ENCODE assay signal across 1 cellular context in the genomic region with DNA sequence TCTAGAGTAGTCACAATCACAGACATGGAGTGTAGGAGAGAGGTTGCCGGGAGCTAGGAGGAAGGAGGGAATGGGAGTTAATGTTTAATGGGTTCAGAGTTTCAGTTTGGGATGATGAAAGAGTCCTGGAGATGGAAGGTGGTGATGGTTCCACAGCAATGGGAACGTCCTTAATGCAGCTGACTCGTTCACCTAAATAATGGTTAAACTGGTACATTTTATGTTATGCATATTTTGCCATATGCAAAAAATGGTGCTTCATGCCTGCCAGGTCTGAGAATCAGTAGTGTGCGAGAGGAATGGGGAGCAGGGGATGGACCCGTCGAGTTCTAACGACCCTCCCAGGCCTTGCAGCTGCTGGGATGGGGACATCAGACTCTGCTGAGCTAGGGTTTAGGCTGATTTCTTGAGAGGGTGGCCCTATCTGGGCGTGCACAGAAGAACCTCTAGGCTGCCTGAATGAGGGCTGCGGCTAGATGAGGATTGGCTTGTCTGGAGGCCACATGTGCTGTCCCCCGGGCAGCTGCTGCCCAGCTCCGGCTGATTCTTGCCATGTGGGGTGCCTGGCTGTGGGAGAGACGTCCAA.
TF ChIP-seq lines count a peak whose summit lies in the region.

No MANE protein-coding gene starts in this region.

TF ChIP-seq in HepG2, 621 proteins besides CTCF, POLR2A, EP300 and RAD21 (continued from another document and continues in another):
- TF ChIP-seq, protein P1, sequence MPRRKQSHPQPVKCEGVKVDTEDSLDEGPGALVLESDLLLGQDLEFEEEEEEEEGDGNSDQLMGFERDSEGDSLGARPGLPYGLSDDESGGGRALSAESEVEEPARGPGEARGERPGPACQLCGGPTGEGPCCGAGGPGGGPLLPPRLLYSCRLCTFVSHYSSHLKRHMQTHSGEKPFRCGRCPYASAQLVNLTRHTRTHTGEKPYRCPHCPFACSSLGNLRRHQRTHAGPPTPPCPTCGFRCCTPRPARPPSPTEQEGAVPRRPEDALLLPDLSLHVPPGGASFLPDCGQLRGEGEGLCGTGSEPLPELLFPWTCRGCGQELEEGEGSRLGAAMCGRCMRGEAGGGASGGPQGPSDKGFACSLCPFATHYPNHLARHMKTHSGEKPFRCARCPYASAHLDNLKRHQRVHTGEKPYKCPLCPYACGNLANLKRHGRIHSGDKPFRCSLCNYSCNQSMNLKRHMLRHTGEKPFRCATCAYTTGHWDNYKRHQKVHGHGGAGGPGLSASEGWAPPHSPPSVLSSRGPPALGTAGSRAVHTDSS (CRISPR knock-in tag; conservative IDR thresholded peaks at IDR 0.05), result no peak
- TF ChIP-seq ZFP41 (CRISPR knock-in tag; IDR thresholded peaks at IDR 0.05; ENCODE audit: borderline replicate concordance) (no peak), ZNF30 (CRISPR knock-in tag; IDR thresholded peaks at IDR 0.05) (no peak), SALL1 (CRISPR knock-in tag; IDR thresholded peaks at IDR 0.05) (peak; percentile 19; the same call in 1 of the 2 replicates), U2AF2 (IDR thresholded peaks at IDR 0.05; ENCODE audit: low read depth, low read length) (no peak), KLF11 (CRISPR knock-in tag; IDR thresholded peaks at IDR 0.05) (no peak; the same call in 1 of the 2 replicates), ZNF274 (CRISPR knock-in tag; IDR thresholded peaks at IDR 0.05) (peak; percentile 76; the same call in 1 of the 2 replicates), ZNF644 (CRISPR knock-in tag; IDR thresholded peaks at IDR 0.05; ENCODE audit: low read depth) (0 out of 2 replicates have a peak, but pooled peaks have one; percentile 17), U2AF1 (optimal IDR thresholded peaks at IDR 0.05; ENCODE audit: low read depth, low read length) (no peak), ZNF501 (CRISPR knock-in tag; IDR thresholded peaks at IDR 0.05) (no peak), ZNF317 (CRISPR knock-in tag; IDR thresholded peaks at IDR 0.05) (peak; percentile 98), ZNF367 (CRISPR knock-in tag; IDR thresholded peaks at IDR 0.05; ENCODE audit: borderline replicate concordance) (no peak), POLR2AphosphoS5 (IDR thresholded peaks at IDR 0.05; ENCODE audit: low read depth, low read length) (peak; percentile 48; the same call in 1 of the 2 replicates), PTBP1 (IDR thresholded peaks at IDR 0.05; ENCODE audit: low read depth, low read length, poor library complexity, severe bottlenecking) (no peak), KDM5A (IDR thresholded peaks at IDR 0.05; ENCODE audit: borderline replicate concordance, low read length) (no peak), NFKB2 (CRISPR knock-in tag; IDR thresholded peaks at IDR 0.05; ENCODE audit: borderline replicate concordance) (peak; percentile 59; the same call in 1 of the 2 replicates), ZNF333 (CRISPR knock-in tag; IDR thresholded peaks at IDR 0.05; ENCODE audit: borderline replicate concordance) (no peak), ZNF326 (CRISPR knock-in tag; IDR thresholded peaks at IDR 0.05; ENCODE audit: borderline replicate concordance) (no peak), BORCS8-MEF2B (CRISPR knock-in tag; IDR thresholded peaks at IDR 0.05) (no peak), CEBPB (IDR thresholded peaks at IDR 0.05; ENCODE audit: borderline replicate concordance, low read depth, low read length) (peak; percentile 62; the same call in 1 of the 2 replicates), ZNF383 (CRISPR knock-in tag; IDR thresholded peaks at IDR 0.05; ENCODE audit: borderline replicate concordance) (no peak), SPEN (CRISPR knock-in tag; IDR thresholded peaks at IDR 0.05; ENCODE audit: low read depth) (peak; percentile 29; the same call in 1 of the 2 replicates), ZFX (CRISPR knock-in tag; IDR thresholded peaks at IDR 0.05; ENCODE audit: low read depth) (0 out of 2 replicates have a peak, but pooled peaks have one; percentile 33), FOXA3 (CRISPR knock-in tag; IDR thresholded peaks at IDR 0.05) (no peak; the same call in 1 of the 2 replicates), ZNF510 (CRISPR knock-in tag; IDR thresholded peaks at IDR 0.05; ENCODE audit: low read depth) (0 out of 2 replicates have a peak, but pooled peaks have one; percentile 45), MEF2D (CRISPR knock-in tag; IDR thresholded peaks at IDR 0.05) (0 out of 2 replicates have a peak, but pooled peaks have one; percentile 45), GABPA (IDR thresholded peaks at IDR 0.05; ENCODE audit: low read depth, low read length) (no peak), GABPA (CRISPR knock-in tag; IDR thresholded peaks at IDR 0.05; ENCODE audit: low read depth) (no peak), FIP1L1 (IDR thresholded peaks at IDR 0.05; ENCODE audit: borderline replicate concordance, insufficient read depth, low read depth, low read length) (no peak), FOXK1 (CRISPR knock-in tag; IDR thresholded peaks at IDR 0.05; ENCODE audit: borderline replicate concordance, low read depth) (no peak), ZSCAN25 (CRISPR knock-in tag; IDR thresholded peaks at IDR 0.05) (0 out of 2 replicates have a peak, but pooled peaks have one; percentile 39), HDAC6 (IDR thresholded peaks at IDR 0.05; ENCODE audit: low read depth, low read length) (no peak), NFIB (CRISPR knock-in tag; IDR thresholded peaks at IDR 0.05; ENCODE audit: borderline replicate concordance) (no peak), ZNF777 (CRISPR knock-in tag; IDR thresholded peaks at IDR 0.05) (0 out of 2 replicates have a peak, but pooled peaks have one; percentile 35), ZNF430 (CRISPR knock-in tag; IDR thresholded peaks at IDR 0.05) (no peak), HNF4A (CRISPR knock-in tag; IDR thresholded peaks at IDR 0.05) (no peak; the same call in 1 of the 2 replicates), NR2C2 (CRISPR knock-in tag; IDR thresholded peaks at IDR 0.05; ENCODE audit: borderline replicate concordance) (0 out of 2 replicates have a peak, but pooled peaks have one; percentile 9), SIN3B (IDR thresholded peaks at IDR 0.05; ENCODE audit: low read length) (no peak), ZNF883 (CRISPR knock-in tag; IDR thresholded peaks at IDR 0.05; ENCODE audit: not compliant biosample characterization) (peak; percentile 53), ZNF296 (CRISPR knock-in tag; conservative IDR thresholded peaks at IDR 0.05) (no peak), BRD4 (CRISPR knock-in tag; IDR thresholded peaks at IDR 0.05) (0 out of 2 replicates have a peak, but pooled peaks have one; percentile 20)
- TF ChIP-seq, protein P2, sequence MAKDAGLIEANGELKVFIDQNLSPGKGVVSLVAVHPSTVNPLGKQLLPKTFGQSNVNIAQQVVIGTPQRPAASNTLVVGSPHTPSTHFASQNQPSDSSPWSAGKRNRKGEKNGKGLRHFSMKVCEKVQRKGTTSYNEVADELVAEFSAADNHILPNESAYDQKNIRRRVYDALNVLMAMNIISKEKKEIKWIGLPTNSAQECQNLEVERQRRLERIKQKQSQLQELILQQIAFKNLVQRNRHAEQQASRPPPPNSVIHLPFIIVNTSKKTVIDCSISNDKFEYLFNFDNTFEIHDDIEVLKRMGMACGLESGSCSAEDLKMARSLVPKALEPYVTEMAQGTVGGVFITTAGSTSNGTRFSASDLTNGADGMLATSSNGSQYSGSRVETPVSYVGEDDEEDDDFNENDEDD (CRISPR knock-in tag; IDR thresholded peaks at IDR 0.05; ENCODE audit: borderline replicate concordance), result no peak; the same call in 1 of the 2 replicates
- TF ChIP-seq, protein P3, sequence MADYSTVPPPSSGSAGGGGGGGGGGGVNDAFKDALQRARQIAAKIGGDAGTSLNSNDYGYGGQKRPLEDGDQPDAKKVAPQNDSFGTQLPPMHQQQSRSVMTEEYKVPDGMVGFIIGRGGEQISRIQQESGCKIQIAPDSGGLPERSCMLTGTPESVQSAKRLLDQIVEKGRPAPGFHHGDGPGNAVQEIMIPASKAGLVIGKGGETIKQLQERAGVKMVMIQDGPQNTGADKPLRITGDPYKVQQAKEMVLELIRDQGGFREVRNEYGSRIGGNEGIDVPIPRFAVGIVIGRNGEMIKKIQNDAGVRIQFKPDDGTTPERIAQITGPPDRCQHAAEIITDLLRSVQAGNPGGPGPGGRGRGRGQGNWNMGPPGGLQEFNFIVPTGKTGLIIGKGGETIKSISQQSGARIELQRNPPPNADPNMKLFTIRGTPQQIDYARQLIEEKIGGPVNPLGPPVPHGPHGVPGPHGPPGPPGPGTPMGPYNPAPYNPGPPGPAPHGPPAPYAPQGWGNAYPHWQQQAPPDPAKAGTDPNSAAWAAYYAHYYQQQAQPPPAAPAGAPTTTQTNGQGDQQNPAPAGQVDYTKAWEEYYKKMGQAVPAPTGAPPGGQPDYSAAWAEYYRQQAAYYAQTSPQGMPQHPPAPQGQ (CRISPR knock-in tag; IDR thresholded peaks at IDR 0.05; ENCODE audit: borderline replicate concordance), result no peak
- TF ChIP-seq, protein P4, sequence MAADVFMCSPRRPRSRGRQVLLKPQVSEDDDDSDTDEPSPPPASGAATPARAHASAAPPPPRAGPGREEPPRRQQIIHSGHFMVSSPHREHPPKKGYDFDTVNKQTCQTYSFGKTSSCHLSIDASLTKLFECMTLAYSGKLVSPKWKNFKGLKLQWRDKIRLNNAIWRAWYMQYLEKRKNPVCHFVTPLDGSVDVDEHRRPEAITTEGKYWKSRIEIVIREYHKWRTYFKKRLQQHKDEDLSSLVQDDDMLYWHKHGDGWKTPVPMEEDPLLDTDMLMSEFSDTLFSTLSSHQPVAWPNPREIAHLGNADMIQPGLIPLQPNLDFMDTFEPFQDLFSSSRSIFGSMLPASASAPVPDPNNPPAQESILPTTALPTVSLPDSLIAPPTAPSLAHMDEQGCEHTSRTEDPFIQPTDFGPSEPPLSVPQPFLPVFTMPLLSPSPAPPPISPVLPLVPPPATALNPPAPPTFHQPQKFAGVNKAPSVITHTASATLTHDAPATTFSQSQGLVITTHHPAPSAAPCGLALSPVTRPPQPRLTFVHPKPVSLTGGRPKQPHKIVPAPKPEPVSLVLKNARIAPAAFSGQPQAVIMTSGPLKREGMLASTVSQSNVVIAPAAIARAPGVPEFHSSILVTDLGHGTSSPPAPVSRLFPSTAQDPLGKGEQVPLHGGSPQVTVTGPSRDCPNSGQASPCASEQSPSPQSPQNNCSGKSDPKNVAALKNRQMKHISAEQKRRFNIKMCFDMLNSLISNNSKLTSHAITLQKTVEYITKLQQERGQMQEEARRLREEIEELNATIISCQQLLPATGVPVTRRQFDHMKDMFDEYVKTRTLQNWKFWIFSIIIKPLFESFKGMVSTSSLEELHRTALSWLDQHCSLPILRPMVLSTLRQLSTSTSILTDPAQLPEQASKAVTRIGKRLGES (CRISPR knock-in tag; IDR thresholded peaks at IDR 0.05; ENCODE audit: borderline replicate concordance), result no peak
- TF ChIP-seq, protein P5, sequence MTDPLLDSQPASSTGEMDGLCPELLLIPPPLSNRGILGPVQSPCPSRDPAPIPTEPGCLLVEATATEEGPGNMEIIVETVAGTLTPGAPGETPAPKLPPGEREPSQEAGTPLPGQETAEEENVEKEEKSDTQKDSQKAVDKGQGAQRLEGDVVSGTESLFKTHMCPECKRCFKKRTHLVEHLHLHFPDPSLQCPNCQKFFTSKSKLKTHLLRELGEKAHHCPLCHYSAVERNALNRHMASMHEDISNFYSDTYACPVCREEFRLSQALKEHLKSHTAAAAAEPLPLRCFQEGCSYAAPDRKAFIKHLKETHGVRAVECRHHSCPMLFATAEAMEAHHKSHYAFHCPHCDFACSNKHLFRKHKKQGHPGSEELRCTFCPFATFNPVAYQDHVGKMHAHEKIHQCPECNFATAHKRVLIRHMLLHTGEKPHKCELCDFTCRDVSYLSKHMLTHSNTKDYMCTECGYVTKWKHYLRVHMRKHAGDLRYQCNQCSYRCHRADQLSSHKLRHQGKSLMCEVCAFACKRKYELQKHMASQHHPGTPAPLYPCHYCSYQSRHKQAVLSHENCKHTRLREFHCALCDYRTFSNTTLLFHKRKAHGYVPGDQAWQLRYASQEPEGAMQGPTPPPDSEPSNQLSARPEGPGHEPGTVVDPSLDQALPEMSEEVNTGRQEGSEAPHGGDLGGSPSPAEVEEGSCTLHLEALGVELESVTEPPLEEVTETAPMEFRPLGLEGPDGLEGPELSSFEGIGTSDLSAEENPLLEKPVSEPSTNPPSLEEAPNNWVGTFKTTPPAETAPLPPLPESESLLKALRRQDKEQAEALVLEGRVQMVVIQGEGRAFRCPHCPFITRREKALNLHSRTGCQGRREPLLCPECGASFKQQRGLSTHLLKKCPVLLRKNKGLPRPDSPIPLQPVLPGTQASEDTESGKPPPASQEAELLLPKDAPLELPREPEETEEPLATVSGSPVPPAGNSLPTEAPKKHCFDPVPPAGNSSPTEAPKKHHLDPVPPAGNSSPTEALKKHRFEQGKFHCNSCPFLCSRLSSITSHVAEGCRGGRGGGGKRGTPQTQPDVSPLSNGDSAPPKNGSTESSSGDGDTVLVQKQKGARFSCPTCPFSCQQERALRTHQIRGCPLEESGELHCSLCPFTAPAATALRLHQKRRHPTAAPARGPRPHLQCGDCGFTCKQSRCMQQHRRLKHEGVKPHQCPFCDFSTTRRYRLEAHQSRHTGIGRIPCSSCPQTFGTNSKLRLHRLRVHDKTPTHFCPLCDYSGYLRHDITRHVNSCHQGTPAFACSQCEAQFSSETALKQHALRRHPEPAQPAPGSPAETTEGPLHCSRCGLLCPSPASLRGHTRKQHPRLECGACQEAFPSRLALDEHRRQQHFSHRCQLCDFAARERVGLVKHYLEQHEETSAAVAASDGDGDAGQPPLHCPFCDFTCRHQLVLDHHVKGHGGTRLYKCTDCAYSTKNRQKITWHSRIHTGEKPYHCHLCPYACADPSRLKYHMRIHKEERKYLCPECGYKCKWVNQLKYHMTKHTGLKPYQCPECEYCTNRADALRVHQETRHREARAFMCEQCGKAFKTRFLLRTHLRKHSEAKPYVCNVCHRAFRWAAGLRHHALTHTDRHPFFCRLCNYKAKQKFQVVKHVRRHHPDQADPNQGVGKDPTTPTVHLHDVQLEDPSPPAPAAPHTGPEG (CRISPR knock-in tag; IDR thresholded peaks at IDR 0.05), result no peak
- TF ChIP-seq, protein P6, sequence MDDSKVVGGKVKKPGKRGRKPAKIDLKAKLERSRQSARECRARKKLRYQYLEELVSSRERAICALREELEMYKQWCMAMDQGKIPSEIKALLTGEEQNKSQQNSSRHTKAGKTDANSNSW (CRISPR knock-in tag; IDR thresholded peaks at IDR 0.05; ENCODE audit: borderline replicate concordance), result 0 out of 2 replicates have a peak, but pooled peaks have one; percentile 25
- TF ChIP-seq, protein P7, sequence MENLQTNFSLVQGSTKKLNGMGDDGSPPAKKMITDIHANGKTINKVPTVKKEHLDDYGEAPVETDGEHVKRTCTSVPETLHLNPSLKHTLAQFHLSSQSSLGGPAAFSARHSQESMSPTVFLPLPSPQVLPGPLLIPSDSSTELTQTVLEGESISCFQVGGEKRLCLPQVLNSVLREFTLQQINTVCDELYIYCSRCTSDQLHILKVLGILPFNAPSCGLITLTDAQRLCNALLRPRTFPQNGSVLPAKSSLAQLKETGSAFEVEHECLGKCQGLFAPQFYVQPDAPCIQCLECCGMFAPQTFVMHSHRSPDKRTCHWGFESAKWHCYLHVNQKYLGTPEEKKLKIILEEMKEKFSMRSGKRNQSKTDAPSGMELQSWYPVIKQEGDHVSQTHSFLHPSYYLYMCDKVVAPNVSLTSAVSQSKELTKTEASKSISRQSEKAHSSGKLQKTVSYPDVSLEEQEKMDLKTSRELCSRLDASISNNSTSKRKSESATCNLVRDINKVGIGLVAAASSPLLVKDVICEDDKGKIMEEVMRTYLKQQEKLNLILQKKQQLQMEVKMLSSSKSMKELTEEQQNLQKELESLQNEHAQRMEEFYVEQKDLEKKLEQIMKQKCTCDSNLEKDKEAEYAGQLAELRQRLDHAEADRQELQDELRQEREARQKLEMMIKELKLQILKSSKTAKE (CRISPR knock-in tag; IDR thresholded peaks at IDR 0.05; ENCODE audit: borderline replicate concordance), result no peak
- TF ChIP-seq, protein P8, sequence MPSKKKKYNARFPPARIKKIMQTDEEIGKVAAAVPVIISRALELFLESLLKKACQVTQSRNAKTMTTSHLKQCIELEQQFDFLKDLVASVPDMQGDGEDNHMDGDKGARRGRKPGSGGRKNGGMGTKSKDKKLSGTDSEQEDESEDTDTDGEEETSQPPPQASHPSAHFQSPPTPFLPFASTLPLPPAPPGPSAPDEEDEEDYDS (CRISPR knock-in tag; IDR thresholded peaks at IDR 0.05), result peak; percentile 13; the same call in 1 of the 2 replicates
